ENCODE assay signal across 2 cellular contexts in genomic region chr15:98763179-98763578, GRCh38.
TF ChIP-seq lines count a peak whose summit lies in the region.

No MANE protein-coding gene starts in this region.

TF ChIP-seq in HEK293, 187 proteins besides CTCF, POLR2A, EP300 and RAD21:
- no peak for TF ChIP-seq GLI2 (tag by site-specific recombination; IDR thresholded peaks at IDR 0.05; ENCODE audit: borderline replicate concordance, low read depth)
- TF ChIP-seq PRDM6 (tag by site-specific recombination; IDR thresholded peaks at IDR 0.05), result peak; percentile 63
- TF ChIP-seq ZNF10 (tag by site-specific recombination; IDR thresholded peaks at IDR 0.05), result peak; percentile 74; the same call in 1 of the 2 replicates

TF ChIP-seq in endothelial cell of umbilical vein, 7 proteins besides CTCF, POLR2A, EP300 and RAD21:
- no peak for TF ChIP-seq MAX (IDR thresholded peaks at IDR 0.05; ENCODE audit: insufficient read depth, insufficient read length)
- no peak for TF ChIP-seq MYC (IDR thresholded peaks at IDR 0.05; ENCODE audit: low read depth, low read length)
- TF ChIP-seq POLR2AphosphoS5 (IDR thresholded peaks at IDR 0.05; ENCODE audit: insufficient read depth, low read depth, low read length), result no peak
- no peak for TF ChIP-seq EZH2 (IDR thresholded peaks at IDR 0.05; ENCODE audit: borderline replicate concordance, low read depth, low read length, severe bottlenecking)
- no peak for TF ChIP-seq FOS (IDR thresholded peaks at IDR 0.05; ENCODE audit: borderline replicate concordance, insufficient read depth, low read length)
- no peak for TF ChIP-seq GATA2 (IDR thresholded peaks at IDR 0.05; ENCODE audit: insufficient read depth, insufficient read length, low read depth, low read length)
- no peak for TF ChIP-seq JUN (IDR thresholded peaks at IDR 0.05; ENCODE audit: borderline replicate concordance, insufficient read depth, insufficient read length, low read depth)
TF ChIP-seq in endothelial cell of umbilical vein: peak in this region for 0.
